In the genomic region with DNA sequence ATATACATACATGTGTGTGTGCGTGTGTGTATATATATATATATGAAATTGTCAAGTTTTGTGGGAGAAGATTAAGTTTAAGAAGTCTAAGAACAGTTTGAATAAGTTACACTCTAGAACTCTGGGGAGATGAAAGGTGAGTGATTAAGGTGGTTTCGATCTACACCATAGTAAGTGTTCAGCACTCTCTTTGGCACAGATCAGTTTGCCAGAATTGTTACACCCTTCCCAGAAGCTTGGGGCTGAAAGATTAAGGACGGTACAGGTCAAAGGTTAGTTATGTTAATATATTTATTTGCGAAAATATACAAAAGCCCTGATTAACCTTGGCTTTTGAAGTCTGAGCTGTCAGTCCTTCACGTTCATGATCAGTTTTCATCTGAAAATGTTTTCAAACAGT, we compare ENCODE assay signal across 28 cellular contexts.
"Had no signal": no experiment of that assay in that cellular context is flagged by ENCODE, and none has a peak within 500 bp of the region (broad histone marks: within the 10 kb centered on the region; RNA-seq: fewer than 3 reads in every experiment).

No MANE protein-coding gene starts in this region.

- DNase-seq: activated CD4-positive, alpha-beta T cell treated with anti-CD3 and anti-CD28 coated beads for 48 hours; activated CD4-positive, alpha-beta T cell treated with anti-CD3 and anti-CD28 coated beads, Interleukin-2, amount 50 U/mL, for 48 hours; activated CD8-positive, alpha-beta memory T cell treated with anti-CD3 and anti-CD28 coated beads for 24 hours; activated effector memory CD4-positive, alpha-beta T cell treated with anti-CD3 and anti-CD28 coated beads, Interleukin-2, amount 50 U/mL, for 16 hours; activated naive CD4-positive, alpha-beta T cell treated with anti-CD3 and anti-CD28 coated beads, Interleukin-2, amount 10 ng/mL, durations not matched to agents 7 days and 5 days; amygdala; central memory CD4-positive, alpha-beta T cell; erythroblast; foreskin melanocyte; heart right ventricle; left ventricle myocardium superior; naive thymus-derived CD4-positive, alpha-beta T cell; ovary; retina; stimulated activated CD4-positive, alpha-beta T cell treated with anti-CD3 and anti-CD28 coated beads, Interleukin-1b, Interleukin-23, amount 100 ng/mL, for 48 hours; stimulated activated CD4-positive, alpha-beta T cell treated with anti-CD3 and anti-CD28 coated beads, Interleukin-4, amount 100 ng/mL, for 4 hours; stimulated activated CD8-positive, alpha-beta memory T cell treated with anti-CD3 and anti-CD28 coated beads, Interleukin-4, amount 100 ng/mL, for 48 hours; stimulated activated naive CD8-positive, alpha-beta T cell treated with anti-CD3 and anti-CD28 coated beads, Interleukin-15, amount 100 ng/mL, for 72 hours; substantia nigra; T-helper 9 cell; thyroid gland; upper lobe of right lung had no signal

- H3K27me3 ChIP-seq: ovary, thyroid gland, upper lobe of right lung had no signal

- H3K4me1 Mint-ChIP-seq: activated naive CD4-positive, alpha-beta T cell treated with anti-CD3 and anti-CD28 coated beads, Interleukin-2, amount 10 ng/mL, durations not matched to agents 7 days and 5 days; naive thymus-derived CD4-positive, alpha-beta T cell; stimulated activated memory B cell treated with anti-CD40 and anti-IgM and Interleukin-4, amounts not matched to agents 10 μg/mL and 1 μg/mL and 100 μg/mL, for 72 hours; stimulated activated naive CD8-positive, alpha-beta T cell treated with anti-CD3 and anti-CD28 coated beads, Interleukin-15, amount 100 ng/mL, for 72 hours had no signal

- H3K36me3 Mint-ChIP-seq: activated naive CD4-positive, alpha-beta T cell treated with anti-CD3 and anti-CD28 coated beads, Interleukin-2, amount 10 ng/mL, durations not matched to agents 7 days and 5 days; naive thymus-derived CD4-positive, alpha-beta T cell; stimulated activated memory B cell treated with anti-CD40 and anti-IgM and Interleukin-4, amounts not matched to agents 10 μg/mL and 1 μg/mL and 100 μg/mL, for 72 hours had no signal

- H3K27ac ChIP-seq: heart right ventricle, ovary, prostate gland, thyroid gland, upper lobe of right lung, VCaP had no signal

- H3K4me1 ChIP-seq: heart right ventricle, prostate gland, thyroid gland, upper lobe of right lung had no signal

- H3K9me3 ChIP-seq: heart right ventricle, ovary, prostate gland, thyroid gland, upper lobe of right lung had no signal

- H3K4me3 Mint-ChIP-seq: activated naive CD4-positive, alpha-beta T cell treated with anti-CD3 and anti-CD28 coated beads, Interleukin-2, amount 10 ng/mL, durations not matched to agents 7 days and 5 days; dendritic cell treated with granulocyte-macrophage colony-stimulating factor and Interleukin-4, amounts not matched to agents 40 ng/mL and 50 ng/mL, for 4 days; naive thymus-derived CD4-positive, alpha-beta T cell; stimulated activated memory B cell treated with anti-CD40 and anti-IgM and Interleukin-4, amounts not matched to agents 10 μg/mL and 1 μg/mL and 100 μg/mL, for 72 hours; stimulated activated naive CD8-positive, alpha-beta T cell treated with anti-CD3 and anti-CD28 coated beads, Interleukin-15, amount 100 ng/mL, for 72 hours had no signal

- H3K4me3 ChIP-seq: heart right ventricle, ovary, prostate gland, smooth muscle cell, thyroid gland, upper lobe of right lung had no signal

- H3K27ac Mint-ChIP-seq: activated naive CD4-positive, alpha-beta T cell treated with anti-CD3 and anti-CD28 coated beads, Interleukin-2, amount 10 ng/mL, durations not matched to agents 7 days and 5 days; dendritic cell treated with granulocyte-macrophage colony-stimulating factor and Interleukin-4, amounts not matched to agents 40 ng/mL and 50 ng/mL, for 4 days; naive thymus-derived CD4-positive, alpha-beta T cell; stimulated activated memory B cell treated with anti-CD40 and anti-IgM and Interleukin-4, amounts not matched to agents 10 μg/mL and 1 μg/mL and 100 μg/mL, for 72 hours; stimulated activated naive CD8-positive, alpha-beta T cell treated with anti-CD3 and anti-CD28 coated beads, Interleukin-15, amount 100 ng/mL, for 72 hours had no signal

- H3K4me2 ChIP-seq: smooth muscle cell had no signal

- H3K9me3 Mint-ChIP-seq: activated naive CD4-positive, alpha-beta T cell treated with anti-CD3 and anti-CD28 coated beads, Interleukin-2, amount 10 ng/mL, durations not matched to agents 7 days and 5 days; naive thymus-derived CD4-positive, alpha-beta T cell; stimulated activated memory B cell treated with anti-CD40 and anti-IgM and Interleukin-4, amounts not matched to agents 10 μg/mL and 1 μg/mL and 100 μg/mL, for 72 hours had no signal

- ATAC-seq: heart right ventricle; left ventricle myocardium superior; naive thymus-derived CD4-positive, alpha-beta T cell; sciatic nerve; stimulated activated memory B cell treated with anti-CD40 and anti-IgM and Interleukin-4, amounts not matched to agents 10 μg/mL and 1 μg/mL and 100 μg/mL, for 72 hours; stimulated activated naive CD8-positive, alpha-beta T cell treated with anti-CD3 and anti-CD28 coated beads, Interleukin-15, amount 100 ng/mL, for 72 hours had no signal

- H3K36me3 ChIP-seq: heart right ventricle, ovary, prostate gland, thyroid gland, upper lobe of right lung had no signal

- H3K27me3 Mint-ChIP-seq: activated naive CD4-positive, alpha-beta T cell treated with anti-CD3 and anti-CD28 coated beads, Interleukin-2, amount 10 ng/mL, durations not matched to agents 7 days and 5 days; dendritic cell treated with granulocyte-macrophage colony-stimulating factor and Interleukin-4, amounts not matched to agents 40 ng/mL and 50 ng/mL, for 4 days; stimulated activated memory B cell treated with anti-CD40 and anti-IgM and Interleukin-4, amounts not matched to agents 10 μg/mL and 1 μg/mL and 100 μg/mL, for 72 hours; stimulated activated naive CD8-positive, alpha-beta T cell treated with anti-CD3 and anti-CD28 coated beads, Interleukin-15, amount 100 ng/mL, for 72 hours had no signal
